ENCODE assay signal across 13 cellular contexts in the genomic region with DNA sequence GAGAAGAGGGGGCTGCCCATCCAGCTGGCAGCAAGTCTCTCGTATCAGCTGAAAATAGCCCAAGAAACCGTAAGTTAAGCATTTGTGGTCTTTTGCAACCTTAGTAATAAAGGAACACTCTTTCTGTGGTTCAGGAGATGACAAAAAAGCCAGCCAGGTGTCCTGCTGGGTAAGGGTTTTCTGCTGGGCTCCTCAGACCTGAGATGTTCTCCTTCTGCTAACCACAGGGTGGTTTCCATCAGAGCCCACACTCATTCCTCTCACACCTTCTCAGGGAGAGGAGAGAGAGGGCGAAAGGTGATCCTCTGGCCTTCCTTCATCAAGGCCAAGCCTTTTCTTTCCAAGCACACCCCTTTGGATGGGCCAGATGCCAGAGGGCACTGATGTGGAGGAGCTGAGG.
A peak's percentile ranks its signal among the peaks of the same experiment; 100 is the strongest.
DNase-seq lines count a peak whose midpoint lies in the region; ATAC-seq, FAIRE-seq and TF ChIP-seq lines count a peak whose summit lies in the region.
"Had no signal": no experiment of that assay in that cellular context is flagged by ENCODE, and none has a peak within 500 bp of the region (broad histone marks: within the 10 kb centered on the region; RNA-seq: fewer than 3 reads in every experiment).

No MANE protein-coding gene starts in this region.

- FAIRE-seq in H54 (lab: Jason Lieb, UNC), result no peak

- no peak for TF ChIP-seq POLR2A in H54 (IDR thresholded peaks at IDR 0.05; ENCODE audit: low read depth, low read length)

- TF ChIP-seq CTCF in GM10248 (IDR thresholded peaks at IDR 0.05; ENCODE audit: control extremely low read depth, extremely low read depth, low read depth, missing control alignments), result no peak

- DNase-seq in GM10248 (ENCODE audit: extremely low spot score), result peak; percentile 60
- DNase-seq in GM19238 (ENCODE audit: insufficient read length, low spot score), result peak; percentile 55
- no peak for DNase-seq in stimulated activated naive CD4-positive, alpha-beta T cell treated with Interleukin-2 at 50 U/mL for 16 hours (lab: John Stamatoyannopoulos, UW)
- no peak for DNase-seq in H54 (ENCODE audit: insufficient read length, low spot score)
- no peak for DNase-seq in activated CD4-positive, CD25-positive, alpha-beta regulatory T cell (lab: John Stamatoyannopoulos, UW)
- DNase-seq: activated effector memory CD4-positive, alpha-beta T cell treated with anti-CD3 and anti-CD28 coated beads, Interleukin-2, amount 50 U/mL, for 16 hours; DMS79 treated with DMSO at 0.1 percent for 48 hours; NCI-H524; stimulated activated CD4-positive, alpha-beta T cell treated with anti-CD3 and anti-CD28 coated beads, Interleukin-4, amount 100 ng/mL, for 24 hours had no signal

- ATAC-seq in HG02623 (IDR thresholded peaks at IDR 0.05; ENCODE audit: unreplicated experiment), result peak; percentile 69
- peak; percentile 56 for ATAC-seq in HG03442 (IDR thresholded peaks at IDR 0.05; ENCODE audit: unreplicated experiment)
- ATAC-seq in HG02973 (IDR thresholded peaks at IDR 0.05; ENCODE audit: unreplicated experiment), result no peak
- ATAC-seq: activated CD4-positive, CD25-positive, alpha-beta regulatory T cell treated with anti-CD3 and anti-CD28 coated beads, Interleukin-2, amount 50 U/mL, for 24 hours had no signal

- CTCF ChIA-PET in GM10248 (lab: Yijun Ruan, JAX), result interaction anchor here (1.5 to 1.7 kb wide), 2 partner anchors 9 kb away, joined by 4 to 5 read pairs; no protein-coding TSS in a partner anchor

- POLR2A ChIA-PET in GM10248 (lab: Yijun Ruan, JAX), result interaction anchor here (13.0 kb wide), 1 partner anchor 9 kb away, joined by 146 read pairs; no protein-coding TSS in a partner anchor

Comparison
In these comparisons a context has a peak if more than half of its experiments do, and no peak if none do; other contexts are left out.
1. DNase-seq: peak in GM10248 (single experiment) and GM19238 (single experiment); none in stimulated activated naive CD4-positive, alpha-beta T cell treated with Interleukin-2 at 50 U/mL for 16 hours (single experiment), H54 (single experiment) and activated CD4-positive, CD25-positive, alpha-beta regulatory T cell (0 of 4).